1 cellular context compared by ENCODE assay signal in genomic region chr1:226542623-226543103, GRCh38.
TF ChIP-seq lines count a peak whose summit lies in the region.

No MANE protein-coding gene starts in this region.

TF ChIP-seq in SK-N-SH, 30 proteins besides CTCF, POLR2A, EP300 and RAD21 (continued from another document):
- no peak for TF ChIP-seq MAX (IDR thresholded peaks at IDR 0.05; ENCODE audit: low read depth)
- no peak for TF ChIP-seq CHD2 (IDR thresholded peaks at IDR 0.05; ENCODE audit: low read length, partially characterized antibody)
- no peak for TF ChIP-seq TEAD4 (IDR thresholded peaks at IDR 0.05; ENCODE audit: borderline replicate concordance, insufficient read depth)
- TF ChIP-seq NRF1 (IDR thresholded peaks at IDR 0.05; ENCODE audit: low read depth, low read length), result no peak
- no peak for TF ChIP-seq FOXJ3 (CRISPR knock-in tag; IDR thresholded peaks at IDR 0.05)
